Comparison of ENCODE assay signal across 18 cellular contexts in the genomic region with DNA sequence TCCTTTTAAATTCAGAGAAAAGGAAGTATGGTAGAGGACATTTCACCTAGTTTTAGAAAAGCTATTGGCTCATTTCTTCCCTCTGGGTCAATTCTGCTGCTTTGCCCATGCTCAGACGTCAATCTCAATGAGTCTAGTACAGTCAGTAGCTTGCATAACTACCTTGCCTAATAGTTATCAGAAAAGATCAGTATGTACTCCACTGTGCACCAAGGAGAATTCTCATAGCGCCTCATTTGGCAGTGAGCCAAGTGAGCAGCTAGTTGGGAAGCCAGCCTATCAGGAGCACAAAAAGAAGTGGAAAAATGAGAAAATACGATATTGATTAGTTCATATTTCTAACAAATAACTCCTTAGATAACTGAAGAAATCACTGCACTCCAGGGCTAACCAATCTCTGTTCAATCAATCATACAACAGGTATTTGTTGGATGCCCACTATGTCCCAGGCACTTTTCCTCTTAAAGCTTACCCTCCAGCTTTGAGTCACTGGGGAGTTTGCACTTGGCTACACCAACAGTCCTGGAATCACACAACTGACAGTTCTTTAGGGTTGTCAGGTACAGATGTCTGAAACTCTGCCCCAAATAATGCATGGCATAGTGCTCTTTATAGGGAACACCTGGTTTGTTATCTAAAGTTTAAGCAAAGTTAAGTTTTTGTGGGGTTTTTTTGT. TPM values are rescaled to one million over a fixed set of nuclear protein-coding genes. Genes with fewer than 3 reads are reported as not detected.
DNase-seq lines count a peak whose midpoint lies in the region; ATAC-seq and TF ChIP-seq lines count a peak whose summit lies in the region.
"Had no signal": no experiment of that assay in that cellular context is flagged by ENCODE, and none has a peak within 500 bp of the region (broad histone marks: within the 10 kb centered on the region; RNA-seq: fewer than 3 reads in every experiment).

No MANE protein-coding gene starts in this region.

- DNase-seq in H9 (no peak), NCI-H2171 (lab: John Stamatoyannopoulos, UW) (peak; percentile 17), choroid plexus epithelial cell (ENCODE audit: low read depth) (peak; percentile 94), mesenchymal stem cell (peak; percentile 41), NCI-H2081 treated with DMSO at 0.1 percent for 48 hours (lab: John Stamatoyannopoulos, UW) (no peak), dedifferentiated amniotic fluid mesenchymal stem cell (ENCODE audit: extremely low spot score) (no peak)
- no peak for DNase-seq in stimulated activated effector memory CD8-positive, alpha-beta T cell treated with anti-CD3 and anti-CD28 coated beads, Interleukin-12 subunit alpha, Interleukin-12 subunit beta, amount 100 ng/mL, for 72 hours (ENCODE audit: low spot score in 2 of 2)
- DNase-seq: activated CD4-positive, alpha-beta T cell treated with anti-CD3 and anti-CD28 coated beads, Interleukin-2, amount 50 U/mL, for 48 hours; activated gamma-delta T cell treated with Interleukin-2 at 50 U/mL for 16 hours; CD8-positive, alpha-beta memory T cell; MV-4-11; stimulated activated CD4-positive, alpha-beta T cell treated with anti-CD3 and anti-CD28 coated beads, Interleukin-4, amount 100 ng/mL, for 24 hours; stimulated activated naive CD8-positive, alpha-beta T cell treated with anti-CD3 and anti-CD28 coated beads, Interleukin-15, amount 100 ng/mL, for 72 hours; T-cell had no signal

- H2BK12ac ChIP-seq in H9 (ENCODE audit: insufficient read length, low read depth, low read length): no peak overlapping the region
- no peak overlapping the region for H2BK12ac ChIP-seq in mesenchymal stem cell (ENCODE audit: low read length in 2 of 2)

- no peaks in the 10 kb centered on the region for H4K20me1 ChIP-seq in H9 (ENCODE audit: control insufficient read depth, insufficient read depth, insufficient read length)

- no peaks in the 10 kb centered on the region for H3K79me2 ChIP-seq in H9 (ENCODE audit: insufficient read depth, low read length)

- TF ChIP-seq CTCF in H9 (conservative IDR thresholded peaks at IDR 0.05) (no peak), choroid plexus epithelial cell (conservative IDR thresholded peaks at IDR 0.05; ENCODE audit: low read depth, low read length) (no peak)

- H3K27ac Mint-ChIP-seq in H9: no peak overlapping the region
- H3K27ac Mint-ChIP-seq in stimulated activated effector memory CD8-positive, alpha-beta T cell treated with anti-CD3 and anti-CD28 coated beads, Interleukin-12 subunit alpha, Interleukin-12 subunit beta, amount 100 ng/mL, for 72 hours: no peak overlapping the region
- H3K27ac Mint-ChIP-seq: dendritic cell treated with granulocyte-macrophage colony-stimulating factor and Interleukin-4, amounts not matched to agents 40 ng/mL and 50 ng/mL, for 4 days; stimulated activated naive CD8-positive, alpha-beta T cell treated with anti-CD3 and anti-CD28 coated beads, Interleukin-15, amount 100 ng/mL, for 72 hours had no signal

- H3K4me3 Mint-ChIP-seq in H9: no peak overlapping the region
- H3K4me3 Mint-ChIP-seq in stimulated activated effector memory CD8-positive, alpha-beta T cell treated with anti-CD3 and anti-CD28 coated beads, Interleukin-12 subunit alpha, Interleukin-12 subunit beta, amount 100 ng/mL, for 72 hours: no peak overlapping the region
- H3K4me3 Mint-ChIP-seq: CD8-positive, alpha-beta memory T cell; dendritic cell treated with granulocyte-macrophage colony-stimulating factor and Interleukin-4, amounts not matched to agents 40 ng/mL and 50 ng/mL, for 4 days; stimulated activated naive CD8-positive, alpha-beta T cell treated with anti-CD3 and anti-CD28 coated beads, Interleukin-15, amount 100 ng/mL, for 72 hours; T-cell had no signal

- WGBS in H9 (ENCODE audit: extremely low coverage, insufficient read length, low lambda C conversion rate): no CpG with 5 or more reads among the region's 3 CpGs
- WGBS in mesenchymal stem cell: 78% methylated on average over 3 of the region's 3 CpGs

- H4K5ac ChIP-seq in H9 (ENCODE audit: insufficient read length, low read depth, low read length): no peak overlapping the region

- no peak overlapping the region for H3K27ac ChIP-seq in H9 (ENCODE audit: insufficient read length, low read depth, low read length)
- no peak overlapping the region for H3K27ac ChIP-seq in mesenchymal stem cell (ENCODE audit: low read length, poor library complexity, severe bottlenecking)
- H3K27ac ChIP-seq: heart left ventricle, ovary had no signal

- H2BK20ac ChIP-seq in H9 (ENCODE audit: low read depth, low read length, poor library complexity, severe bottlenecking): no peak overlapping the region

- H3K36me3 Mint-ChIP-seq in H9 (ENCODE audit: insufficient read depth in 1 of 3, low read depth in 3 of 3): no peaks in the 10 kb centered on the region
- H3K36me3 Mint-ChIP-seq in stimulated activated effector memory CD8-positive, alpha-beta T cell treated with anti-CD3 and anti-CD28 coated beads, Interleukin-12 subunit alpha, Interleukin-12 subunit beta, amount 100 ng/mL, for 72 hours: no peaks in the 10 kb centered on the region
- H3K36me3 Mint-ChIP-seq: T-cell had no signal

- no peaks in the 10 kb centered on the region for H3K27me3 Mint-ChIP-seq in H9 (ENCODE audit: low read depth)
- H3K27me3 Mint-ChIP-seq: CD8-positive, alpha-beta memory T cell; dendritic cell treated with granulocyte-macrophage colony-stimulating factor and Interleukin-4, amounts not matched to agents 40 ng/mL and 50 ng/mL, for 4 days; stimulated activated naive CD8-positive, alpha-beta T cell treated with anti-CD3 and anti-CD28 coated beads, Interleukin-15, amount 100 ng/mL, for 72 hours; T-cell had no signal

- H4K91ac ChIP-seq in H9 (ENCODE audit: insufficient read length, low read depth, low read length) (no peak overlapping the region), mesenchymal stem cell (ENCODE audit: low read length) (no peak overlapping the region)

- H3K18ac ChIP-seq in H9 (ENCODE audit: insufficient read length, low read depth, low read length) (no peak overlapping the region), mesenchymal stem cell (ENCODE audit: low read depth in 1 of 2, low read length in 2 of 2) (no peak overlapping the region)

- no peak for ATAC-seq in HG03442 (IDR thresholded peaks at IDR 0.05; ENCODE audit: unreplicated experiment)
- no peak for ATAC-seq in stimulated activated effector memory CD8-positive, alpha-beta T cell treated with anti-CD3 and anti-CD28 coated beads, Interleukin-12 subunit alpha, Interleukin-12 subunit beta, amount 100 ng/mL, for 72 hours
- ATAC-seq: stimulated activated naive CD8-positive, alpha-beta T cell treated with anti-CD3 and anti-CD28 coated beads, Interleukin-15, amount 100 ng/mL, for 72 hours; T-cell had no signal

- no peak overlapping the region for H2BK120ac ChIP-seq in H9 (ENCODE audit: low read depth, low read length, poor library complexity, severe bottlenecking)
- H2BK120ac ChIP-seq in mesenchymal stem cell (ENCODE audit: low read depth, low read length): no peak overlapping the region

- H3K4me3 ChIP-seq in choroid plexus epithelial cell (ENCODE audit: low read depth, low read length) (no peak overlapping the region), mesenchymal stem cell (ENCODE audit: insufficient read depth in 1 of 2, low read depth in 1 of 2, low read length in 2 of 2) (no peak overlapping the region)
- H3K4me3 ChIP-seq: heart left ventricle, ovary had no signal

- H3K4me2 ChIP-seq in H9 (ENCODE audit: insufficient read depth, insufficient read length, low read length): no peak overlapping the region
- H3K4me2 ChIP-seq in mesenchymal stem cell (ENCODE audit: low read length, poor library complexity, severe bottlenecking): no peak overlapping the region

- H3K9ac ChIP-seq in H9 (ENCODE audit: extremely low read depth, insufficient read length, low read length): no peak overlapping the region
- H3K9ac ChIP-seq in mesenchymal stem cell (ENCODE audit: low read length): no peak overlapping the region

- H2BK5ac ChIP-seq in H9 (ENCODE audit: insufficient read length, low read length): no peak overlapping the region
- no peak overlapping the region for H2BK5ac ChIP-seq in mesenchymal stem cell (ENCODE audit: low read depth, low read length, poor library complexity, severe bottlenecking)

- no peak overlapping the region for H3K56ac ChIP-seq in H9 (ENCODE audit: insufficient read length, low read depth, low read length)

- peak overlapping the region; percentile 37 for H3T11ph ChIP-seq in H9 (ENCODE audit: low read length)

- H3K9me3 Mint-ChIP-seq in H9: no peaks in the 10 kb centered on the region
- no peaks in the 10 kb centered on the region for H3K9me3 Mint-ChIP-seq in stimulated activated effector memory CD8-positive, alpha-beta T cell treated with anti-CD3 and anti-CD28 coated beads, Interleukin-12 subunit alpha, Interleukin-12 subunit beta, amount 100 ng/mL, for 72 hours
- H3K9me3 Mint-ChIP-seq: CD8-positive, alpha-beta memory T cell; dendritic cell treated with granulocyte-macrophage colony-stimulating factor and Interleukin-4, amounts not matched to agents 40 ng/mL and 50 ng/mL, for 4 days; T-cell had no signal

- H2AK5ac ChIP-seq in H9 (ENCODE audit: insufficient read length, low read length): no peak overlapping the region
- no peak overlapping the region for H2AK5ac ChIP-seq in mesenchymal stem cell (ENCODE audit: low read length, severe bottlenecking)

- H3K4ac ChIP-seq in H9 (ENCODE audit: low read depth, low read length) (no peak overlapping the region), mesenchymal stem cell (ENCODE audit: low read depth in 1 of 2, low read length in 2 of 2) (no peak overlapping the region)

- no peaks in the 10 kb centered on the region for H3K36me3 ChIP-seq in mesenchymal stem cell (ENCODE audit: control insufficient read depth in 1 of 2, insufficient read depth in 2 of 2, low read depth in 1 of 2, low read length in 2 of 2)
- H3K36me3 ChIP-seq: heart left ventricle, ovary had no signal

- no peak overlapping the region for H4K8ac ChIP-seq in H9 (replicated peaks; ENCODE audit: insufficient read length, low read depth, low read length)
- no peak overlapping the region for H4K8ac ChIP-seq in mesenchymal stem cell (ENCODE audit: low read length)

- no peaks in the 10 kb centered on the region for H3K23me2 ChIP-seq in H9 (ENCODE audit: insufficient read length, low read depth, low read length, poor library complexity, severe bottlenecking)

- no peak overlapping the region for H2BK15ac ChIP-seq in H9 (ENCODE audit: low read depth, low read length)
- H2BK15ac ChIP-seq in mesenchymal stem cell (ENCODE audit: low read depth, poor library complexity, severe bottlenecking): no peak overlapping the region

- no peaks in the 10 kb centered on the region for H3K9me3 ChIP-seq in H9 (ENCODE audit: control insufficient read depth, low read depth, low read length)
- H3K9me3 ChIP-seq in mesenchymal stem cell (ENCODE audit: control insufficient read depth, low read length): no peaks in the 10 kb centered on the region
- H3K9me3 ChIP-seq: heart left ventricle, ovary had no signal

- H2AFZ ChIP-seq in H9 (ENCODE audit: low read length): no peak overlapping the region
- no peak overlapping the region for H2AFZ ChIP-seq in mesenchymal stem cell (ENCODE audit: low read depth, low read length)

- H3K27me3 ChIP-seq in H9 (ENCODE audit: insufficient read depth, low read length) (no peaks in the 10 kb centered on the region), mesenchymal stem cell (ENCODE audit: control insufficient read depth in 1 of 2, insufficient read depth in 1 of 2, low read length in 2 of 2) (no peaks in the 10 kb centered on the region)
- H3K27me3 ChIP-seq: heart left ventricle, ovary had no signal

- no peaks in the 10 kb centered on the region for H3K79me1 ChIP-seq in H9 (ENCODE audit: insufficient read depth, low read depth, low read length, poor library complexity, severe bottlenecking)
- no peaks in the 10 kb centered on the region for H3K79me1 ChIP-seq in mesenchymal stem cell (replicated peaks; ENCODE audit: low read length, poor library complexity, severe bottlenecking)

- peaks cover 24 to 31% of the 10 kb centered on the region in 2 experiments for H3K4me1 Mint-ChIP-seq in H9
- H3K4me1 Mint-ChIP-seq in stimulated activated effector memory CD8-positive, alpha-beta T cell treated with anti-CD3 and anti-CD28 coated beads, Interleukin-12 subunit alpha, Interleukin-12 subunit beta, amount 100 ng/mL, for 72 hours: peaks cover 18% of the 10 kb centered on the region

- H3K23ac ChIP-seq in H9 (ENCODE audit: insufficient read length, low read depth, low read length) (no peak overlapping the region), mesenchymal stem cell (ENCODE audit: low read length in 2 of 2) (no peak overlapping the region)

- peaks cover 6% of the 10 kb centered on the region; the same call in 1 of the 2 replicates for H3K4me1 ChIP-seq in H9 (ENCODE audit: insufficient read depth, low read length)
- H3K4me1 ChIP-seq in mesenchymal stem cell (ENCODE audit: control insufficient read depth, insufficient read depth, low read depth, low read length): no peaks in the 10 kb centered on the region

- H3K14ac ChIP-seq in H9 (ENCODE audit: insufficient read depth, low read length): no peak overlapping the region
- no peak overlapping the region for H3K14ac ChIP-seq in mesenchymal stem cell (ENCODE audit: low read length in 2 of 2)

RNA-seq across cellular contexts. Expression of a gene that starts 50.2 kb away (rescaled TPM):
- 533 and 541 TPM in 2 replicates for total RNA-seq in H9 (2021)
- polyA plus RNA-seq in mesenchymal stem cell (2013, experiment 1 of 2): 474 TPM
- 494 TPM for polyA plus RNA-seq in mesenchymal stem cell (2013, experiment 2 of 2)

Comparison
In these comparisons a context has a peak if more than half of its experiments do, and no peak if none do; other contexts are left out.
1. DNase-seq: peak in NCI-H2171 (single experiment), choroid plexus epithelial cell (single experiment) and mesenchymal stem cell (single experiment); none in H9 (single experiment), NCI-H2081 treated with DMSO at 0.1 percent for 48 hours (single experiment), dedifferentiated amniotic fluid mesenchymal stem cell (single experiment) and stimulated activated effector memory CD8-positive, alpha-beta T cell treated with anti-CD3 and anti-CD28 coated beads, Interleukin-12 subunit alpha, Interleukin-12 subunit beta, amount 100 ng/mL, for 72 hours (0 of 2).